ENCODE assay signal across 1 cellular context in genomic region chr3:133447751-133448477, GRCh38.
TF ChIP-seq lines count a peak whose summit lies in the region.

No MANE protein-coding gene starts in this region.

TF ChIP-seq in GM23338, 12 proteins besides CTCF, POLR2A, EP300 and RAD21 (continued from another document):
- TF ChIP-seq, protein P1, sequence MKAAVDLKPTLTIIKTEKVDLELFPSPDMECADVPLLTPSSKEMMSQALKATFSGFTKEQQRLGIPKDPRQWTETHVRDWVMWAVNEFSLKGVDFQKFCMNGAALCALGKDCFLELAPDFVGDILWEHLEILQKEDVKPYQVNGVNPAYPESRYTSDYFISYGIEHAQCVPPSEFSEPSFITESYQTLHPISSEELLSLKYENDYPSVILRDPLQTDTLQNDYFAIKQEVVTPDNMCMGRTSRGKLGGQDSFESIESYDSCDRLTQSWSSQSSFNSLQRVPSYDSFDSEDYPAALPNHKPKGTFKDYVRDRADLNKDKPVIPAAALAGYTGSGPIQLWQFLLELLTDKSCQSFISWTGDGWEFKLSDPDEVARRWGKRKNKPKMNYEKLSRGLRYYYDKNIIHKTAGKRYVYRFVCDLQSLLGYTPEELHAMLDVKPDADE (IDR thresholded peaks at IDR 0.05): no peak
- no peak for TF ChIP-seq JUNB (IDR thresholded peaks at IDR 0.05; ENCODE audit: unreplicated experiment)
- TF ChIP-seq ZNF331 (CRISPR knock-in tag; IDR thresholded peaks at IDR 0.05; ENCODE audit: low read depth): no peak
- no peak for TF ChIP-seq EZH2phosphoT487 (IDR thresholded peaks at IDR 0.05; ENCODE audit: unreplicated experiment)
- TF ChIP-seq REST (IDR thresholded peaks at IDR 0.05; ENCODE audit: unreplicated experiment): no peak
- TF ChIP-seq ZNF114 (CRISPR knock-in tag; IDR thresholded peaks at IDR 0.05): no peak
